ENCODE assay signal across 1 cellular context in genomic region chr5:1182360-1182632, GRCh38.
TF ChIP-seq lines count a peak whose summit lies in the region.

No MANE protein-coding gene starts in this region.

TF ChIP-seq in HepG2, 621 proteins besides CTCF, POLR2A, EP300 and RAD21:
- TF ChIP-seq ZNF546 (CRISPR knock-in tag; conservative IDR thresholded peaks at IDR 0.05): no peak
- no peak for TF ChIP-seq ZEB1 (IDR thresholded peaks at IDR 0.05; ENCODE audit: insufficient replicate concordance, low read depth)
- TF ChIP-seq CREB3 (CRISPR knock-in tag; IDR thresholded peaks at IDR 0.05): no peak
- 0 out of 2 replicates have a peak, but pooled peaks have one; percentile 8 for TF ChIP-seq KDM2A (CRISPR knock-in tag; IDR thresholded peaks at IDR 0.05; ENCODE audit: borderline replicate concordance, low read depth)
- TF ChIP-seq ATF5 (CRISPR knock-in tag; IDR thresholded peaks at IDR 0.05; ENCODE audit: low read depth): no peak
- 0 out of 2 replicates have a peak, but pooled peaks have one; percentile 1 for TF ChIP-seq GFI1 (CRISPR knock-in tag; IDR thresholded peaks at IDR 0.05; ENCODE audit: borderline replicate concordance)
- TF ChIP-seq ZSCAN9 (CRISPR knock-in tag; IDR thresholded peaks at IDR 0.05; ENCODE audit: borderline replicate concordance): no peak
- TF ChIP-seq ZNF577 (CRISPR knock-in tag; IDR thresholded peaks at IDR 0.05; ENCODE audit: borderline replicate concordance, low read depth): no peak
- TF ChIP-seq ZNF674 (CRISPR knock-in tag; IDR thresholded peaks at IDR 0.05; ENCODE audit: low read depth): no peak
- no peak for TF ChIP-seq GRHL1 (CRISPR knock-in tag; conservative IDR thresholded peaks at IDR 0.05)
- no peak for TF ChIP-seq TBX2 (CRISPR knock-in tag; IDR thresholded peaks at IDR 0.05; ENCODE audit: borderline replicate concordance)
- 0 out of 2 replicates have a peak, but pooled peaks have one; percentile 4 for TF ChIP-seq MXD1 (CRISPR knock-in tag; IDR thresholded peaks at IDR 0.05)
